In the genomic region with DNA sequence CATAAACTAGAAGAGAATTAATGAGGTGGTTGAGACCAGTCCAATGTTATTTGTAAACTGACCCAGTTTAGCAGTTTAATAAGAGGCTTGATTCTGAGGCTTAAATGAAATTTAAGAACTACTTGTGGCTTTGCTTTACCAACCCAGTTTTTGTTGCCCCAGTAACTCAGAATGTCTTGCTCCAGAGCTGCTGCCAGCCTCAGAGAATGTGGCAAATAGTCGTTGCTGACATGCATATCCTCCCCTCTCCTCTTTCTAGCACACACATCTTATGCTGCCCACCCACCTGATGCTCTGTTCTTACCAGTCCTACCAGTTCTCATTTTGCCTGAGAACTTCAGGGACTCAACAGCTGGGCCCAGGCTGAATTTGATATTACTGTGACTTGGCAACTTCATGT, we compare ENCODE assay signal across 11 cellular contexts.
DNase-seq lines count a peak whose midpoint lies in the region; ATAC-seq and TF ChIP-seq lines count a peak whose summit lies in the region.
"Had no signal": no experiment of that assay in that cellular context is flagged by ENCODE, and none has a peak within 500 bp of the region (broad histone marks: within the 10 kb centered on the region; RNA-seq: fewer than 3 reads in every experiment).

No MANE protein-coding gene starts in this region.

- H3K9me3 ChIP-seq in right cardiac atrium (ENCODE audit: control insufficient read depth, low read length), result no peaks in the 10 kb centered on the region
- H3K9me3 ChIP-seq: BLaER1 treated with 17β-estradiol and CSF1 and Interleukin-3, amounts not matched to agents 10 nM and 100 nM had no signal

- no peak overlapping the region for H3K4me3 ChIP-seq in right cardiac atrium (ENCODE audit: low read length)
- H3K4me3 ChIP-seq: BLaER1 treated with 17β-estradiol and CSF1 and Interleukin-3, amounts not matched to agents 10 nM and 100 nM had no signal

- H3K4me3 Mint-ChIP-seq in progenitor cell of endocrine pancreas (ENCODE audit: low read depth), result no peak overlapping the region

- ATAC-seq in right cardiac atrium (no peak), GM21825 (IDR thresholded peaks at IDR 0.05; ENCODE audit: unreplicated experiment) (no peak), GM21528 (IDR thresholded peaks at IDR 0.05; ENCODE audit: low FRiP score, unreplicated experiment) (no peak)

- DNase-seq in H4 (ENCODE audit: low spot score) (peak; percentile 35), NCI-H524 treated with DMSO at 0.1 percent for 48 hours (lab: John Stamatoyannopoulos, UW) (peak; percentile 37), fibroblast of peridontal ligament (ENCODE audit: extremely low read depth) (peak; percentile 52), progenitor cell of endocrine pancreas (ENCODE audit: low spot score, unreplicated experiment) (no peak), right cardiac atrium (no peak), epidermal melanocyte (ENCODE audit: insufficient read length, low spot score) (no peak)
- DNase-seq: NCI-H146, SHP77 had no signal

- H3K27ac ChIP-seq in right cardiac atrium (ENCODE audit: low read length), result no peak overlapping the region
- H3K27ac ChIP-seq: BLaER1 treated with 17β-estradiol and CSF1 and Interleukin-3, amounts not matched to agents 10 nM and 100 nM had no signal

- H3K36me3 Mint-ChIP-seq in progenitor cell of endocrine pancreas (ENCODE audit: insufficient read depth), result no peaks in the 10 kb centered on the region

- 38% methylated on average over 1 of the region's 1 CpG for WGBS in right cardiac atrium

- no peaks in the 10 kb centered on the region for H3K27me3 Mint-ChIP-seq in progenitor cell of endocrine pancreas

- H3K27ac Mint-ChIP-seq in progenitor cell of endocrine pancreas, result peak overlapping the region; percentile 73

- H3K27me3 ChIP-seq in right cardiac atrium (ENCODE audit: control insufficient read depth, insufficient read depth), result no peaks in the 10 kb centered on the region
- H3K27me3 ChIP-seq: BLaER1 treated with 17β-estradiol and CSF1 and Interleukin-3, amounts not matched to agents 10 nM and 100 nM had no signal

- peaks cover 23% of the 10 kb centered on the region for H3K4me1 Mint-ChIP-seq in progenitor cell of endocrine pancreas (ENCODE audit: low read depth)

- intact Hi-C loops in right cardiac atrium (cut with DNase I), result no loop called here

- no peaks in the 10 kb centered on the region for H3K4me1 ChIP-seq in right cardiac atrium (ENCODE audit: control insufficient read depth, insufficient read depth, low read length)
- H3K4me1 ChIP-seq: BLaER1 treated with 17β-estradiol and CSF1 and Interleukin-3, amounts not matched to agents 10 nM and 100 nM had no signal

- no peak for TF ChIP-seq CTCF in progenitor cell of endocrine pancreas (IDR thresholded peaks at IDR 0.05; ENCODE audit: unreplicated experiment)

- H3K9me3 Mint-ChIP-seq in progenitor cell of endocrine pancreas (ENCODE audit: low read depth), result no peaks in the 10 kb centered on the region

Comparison
In these comparisons a context has a peak if more than half of its experiments do, and no peak if none do; other contexts are left out.
1. DNase-seq: peak in H4 (single experiment), NCI-H524 treated with DMSO at 0.1 percent for 48 hours (single experiment) and fibroblast of peridontal ligament (single experiment); none in progenitor cell of endocrine pancreas (single experiment), right cardiac atrium (0 of 3) and epidermal melanocyte (single experiment).